In genomic region chrX:47651043-47651905, GRCh38 we compare ENCODE assay signal across 9 cellular contexts. TPM values are rescaled to one million over a fixed set of nuclear protein-coding genes. Genes with fewer than 3 reads are reported as not detected.
DNase-seq lines count a peak whose midpoint lies in the region; ATAC-seq and TF ChIP-seq lines count a peak whose summit lies in the region.
"Had no signal": no experiment of that assay in that cellular context is flagged by ENCODE, and none has a peak within 500 bp of the region (broad histone marks: within the 10 kb centered on the region; RNA-seq: fewer than 3 reads in every experiment).

No MANE protein-coding gene starts in this region.

- DNase-seq in SJCRH30 (no peak), fibroblast of mammary gland (ENCODE audit: low read depth) (no peak), sigmoid colon (no peak), G401 (ENCODE audit: low spot score) (no peak), NCI-H774 (lab: John Stamatoyannopoulos, UW) (no peak), cerebellar nuclear complex (lab: John Stamatoyannopoulos, UW) (no peak)
- DNase-seq in stimulated activated naive CD4-positive, alpha-beta T cell treated with Interleukin-2 at 50 U/mL for 16 hours (lab: John Stamatoyannopoulos, UW): no peak

- H3K9me3 ChIP-seq in SJCRH30 (replicated peaks): no peaks in the 10 kb centered on the region
- H3K9me3 ChIP-seq in sigmoid colon: no peaks in the 10 kb centered on the region

- intact Hi-C loops in sigmoid colon (cut with DNase I): loop anchor here (5.0 to 10.0 kb wide), 5 partner anchors 69 to 1394 kb away; partner anchors contain the start of genes TFE3, TIMP1 and USP11

- no peak for TF ChIP-seq CTCF in fibroblast of mammary gland (conservative IDR thresholded peaks at IDR 0.05; ENCODE audit: control insufficient read depth, insufficient read depth, low read depth, low read length)
- TF ChIP-seq CTCF in sigmoid colon (IDR thresholded peaks at IDR 0.05): no peak

- TF ChIP-seq EP300 in sigmoid colon (IDR thresholded peaks at IDR 0.05): no peak

- WGBS in sigmoid colon, 2 donors: 10 to 14% methylated on average over 19 of the region's 19 CpGs

- in situ Hi-C loops in G401 (cut with HindIII; ENCODE audit: low sequenced_read_pairs): no loop called here

- H3K36me3 ChIP-seq in SJCRH30 (no peaks in the 10 kb centered on the region), sigmoid colon (peaks cover 0 to 5% (median 0%) of the 10 kb centered on the region in 4 donors)

- H3K27ac ChIP-seq in SJCRH30 (peak overlapping the region; percentile 62), sigmoid colon (peak overlapping the region; percentile 68 to 86 (median 79))

- ATAC-seq in GM18499 (IDR thresholded peaks at IDR 0.05; ENCODE audit: insufficient read depth, unreplicated experiment): peak; percentile 65

- H3K4me3 ChIP-seq in SJCRH30 (peak overlapping the region; percentile 54), fibroblast of mammary gland (ENCODE audit: control insufficient read depth, low read depth, low read length) (peak overlapping the region; percentile 39), sigmoid colon (peak overlapping the region; percentile 17 to 44 (median 36))

- no peak for TF ChIP-seq POLR2A in sigmoid colon (IDR thresholded peaks at IDR 0.05)

- H3K27me3 ChIP-seq in SJCRH30: no peaks in the 10 kb centered on the region
- no peaks in the 10 kb centered on the region for H3K27me3 ChIP-seq in sigmoid colon

- H3K4me1 ChIP-seq in SJCRH30: no peaks in the 10 kb centered on the region
- peaks cover 0 to 18% (median 12%) of the 10 kb centered on the region in 4 donors for H3K4me1 ChIP-seq in sigmoid colon

RNA-seq across cellular contexts. Expression of gene ELK1, which starts 0.9 kb away (rescaled TPM):
- 36.0 and 36.3 TPM in 2 replicates for total RNA-seq in SJCRH30 (2014; rRNA removed; shearing (Covaris generic))
- total RNA-seq in sigmoid colon: 10 to 100 TPM; 12.1 to 18.8 (median 16.8) TPM
- polyA plus RNA-seq in sigmoid colon: 10 to 100 TPM; 16.4 to 22.3 (median 21.6) TPM
- 31.8 and 40.6 TPM in 2 replicates for total RNA-seq in G401 (2014; rRNA removed; shearing (Covaris generic))

RNA-seq across cellular contexts. Expression of gene UXT, which starts 7.7 kb away (rescaled TPM):
- 98.0 and 121 TPM in 2 replicates for total RNA-seq in SJCRH30 (2014; rRNA removed; shearing (Covaris generic))
- 100 to 1,000 TPM; 102 to 159 (median 143) TPM for total RNA-seq in sigmoid colon
- polyA plus RNA-seq in sigmoid colon: 100 to 1,000 TPM; 175 to 334 (median 238) TPM
- 82.2 and 96.2 TPM in 2 replicates for total RNA-seq in G401 (2014; rRNA removed; shearing (Covaris generic))

RNA-seq across cellular contexts. Expression of gene CFP, which starts 21.5 kb away (rescaled TPM):
- total RNA-seq in SJCRH30 (2014; rRNA removed; shearing (Covaris generic)): 0.08 and 0.32 TPM in 2 replicates
- total RNA-seq in sigmoid colon: 10 to 100 TPM in 3 of 4 donors, 1 to 10 TPM in 1; 6.1 to 14.3 (median 10.9) TPM
- polyA plus RNA-seq in sigmoid colon: 1 to 10 TPM; 3.0 to 7.0 (median 4.4) TPM
- total RNA-seq in G401 (2014; rRNA removed; shearing (Covaris generic)): 0.27 TPM in 1 of 2 replicates, not detected in the other

RNA-seq across cellular contexts. Expression of gene SYN1, which starts 31.6 kb away (rescaled TPM):
- total RNA-seq in SJCRH30 (2014; rRNA removed; shearing (Covaris generic)): 0.04 and 0.33 TPM in 2 replicates
- total RNA-seq in sigmoid colon: 1 to 10 TPM in 2 of 4 donors, under 1 TPM in 2; 0.16 to 1.4 (median 1.0) TPM
- polyA plus RNA-seq in sigmoid colon: 1 to 10 TPM in 1 of 3 donors, under 1 TPM in 1, not detected in 1; 0.46 to 1.6 TPM
- 0.61 TPM in 1 of 2 replicates, not detected in the other for total RNA-seq in G401 (2014; rRNA removed; shearing (Covaris generic))
- total RNA-seq: pulmonary artery endothelial cell had no signal
